18 cellular contexts compared by ENCODE assay signal in genomic region chr16:51409001-51409675, GRCh38.
DNase-seq lines count a peak whose midpoint lies in the region; ATAC-seq, FAIRE-seq and TF ChIP-seq lines count a peak whose summit lies in the region.
"Had no signal": no experiment of that assay in that cellular context is flagged by ENCODE, and none has a peak within 500 bp of the region (broad histone marks: within the 10 kb centered on the region; RNA-seq: fewer than 3 reads in every experiment).

No MANE protein-coding gene starts in this region.

- DNase-seq in HT-29 (ENCODE audit: low spot score) = peak; percentile 4
- peak; percentile 85 for DNase-seq in amniotic epithelial cell (ENCODE audit: low read depth)
- DNase-seq in foreskin keratinocyte = no peak
- DNase-seq in urothelium cell line (ENCODE audit: low spot score) = peak; percentile 21
- DNase-seq in left cardiac atrium = no peak
- DNase-seq in NCI-H1436 treated with DMSO at 0.1 percent for 48 hours (lab: John Stamatoyannopoulos, UW) = no peak
- DNase-seq: activated CD4-positive, alpha-beta T cell treated with anti-CD3 and anti-CD28 coated beads for 1 hour; amniotic stem cell; DMS79; H9; lower lobe of right lung; naive B cell; NCI-H1436; NCI-H446 treated with DMSO at 0.1 percent for 48 hours; spleen; T-helper 2 cell had no signal

- peak overlapping the region; percentile 20 for H3K27ac ChIP-seq in foreskin keratinocyte
- H3K27ac ChIP-seq: lower lobe of right lung, spleen, thoracic aorta had no signal

- H3K4me1 ChIP-seq in foreskin keratinocyte = peaks cover 16% of the 10 kb centered on the region
- H3K4me1 ChIP-seq: lower lobe of right lung, spleen had no signal

- H3K27me3 ChIP-seq in foreskin keratinocyte = no peaks in the 10 kb centered on the region
- H3K27me3 ChIP-seq: spleen had no signal

- ATAC-seq in foreskin keratinocyte = no peak
- ATAC-seq in HG03342 (IDR thresholded peaks at IDR 0.05; ENCODE audit: unreplicated experiment) = no peak
- ATAC-seq in left cardiac atrium = no peak

- FAIRE-seq in urothelium cell line (lab: Jason Lieb, UNC) = no peak

- intact Hi-C loops in left cardiac atrium (cut with DNase I) = no loop called here

- no peak for TF ChIP-seq CTCF in foreskin keratinocyte (conservative IDR thresholded peaks at IDR 0.05)

Comparison
In these comparisons a context has a peak if more than half of its experiments do, and no peak if none do; other contexts are left out.
1. DNase-seq: peak in HT-29 (single experiment), amniotic epithelial cell (single experiment) and urothelium cell line (single experiment); none in foreskin keratinocyte (0 of 2), left cardiac atrium (single experiment) and NCI-H1436 treated with DMSO at 0.1 percent for 48 hours (single experiment).